ENCODE assay signal across 8 cellular contexts in the genomic region with DNA sequence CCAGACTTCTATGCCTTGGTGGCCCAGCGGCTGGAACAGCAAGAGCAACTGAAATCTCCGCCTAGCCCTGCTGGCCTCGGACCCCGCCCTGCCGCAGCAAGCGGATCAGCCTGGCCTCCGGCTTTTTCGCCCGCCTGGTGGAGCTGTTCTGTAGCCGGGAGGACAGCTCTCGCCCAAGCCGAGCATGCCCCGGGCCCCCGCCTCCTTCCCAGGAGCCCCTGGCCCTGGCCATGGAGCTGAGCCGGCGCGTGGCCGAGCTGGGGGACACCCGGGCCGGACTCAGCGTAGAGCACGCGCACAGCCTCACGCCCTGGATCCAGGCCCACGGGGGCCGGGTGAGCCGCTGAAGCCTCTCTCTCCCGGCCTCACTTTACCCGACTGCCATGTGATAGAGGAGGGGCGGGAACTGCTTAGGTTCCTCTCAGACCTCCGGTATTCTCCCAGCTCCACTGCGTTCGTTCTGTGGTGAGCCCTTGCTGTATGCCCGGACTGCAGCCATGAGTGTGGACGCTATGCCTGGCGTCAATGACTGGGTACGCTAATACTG. TPM values are rescaled to one million over a fixed set of nuclear protein-coding genes. Genes with fewer than 3 reads are reported as not detected.
A peak's percentile ranks its signal among the peaks of the same experiment; 100 is the strongest.
DNase-seq lines count a peak whose midpoint lies in the region; ATAC-seq and TF ChIP-seq lines count a peak whose summit lies in the region.

No MANE protein-coding gene starts in this region.

- no CpG with 5 or more reads among the region's 37 CpGs for WGBS in mesendoderm (ENCODE audit: extremely low coverage, insufficient coverage, low lambda C conversion rate)

- H3K27ac ChIP-seq in mesendoderm (ENCODE audit: low read depth, low read length): no peak overlapping the region

- H3K36me3 ChIP-seq in BJ (ENCODE audit: control insufficient read depth, insufficient read depth, low read length) (no peaks in the 10 kb centered on the region), endocrine pancreas (ENCODE audit: control insufficient read depth, insufficient read depth, low read length) (no peaks in the 10 kb centered on the region), mesendoderm (ENCODE audit: control insufficient read depth, insufficient read depth, low read length) (no peaks in the 10 kb centered on the region)

- H3K18ac ChIP-seq in mesendoderm (ENCODE audit: low read length): no peak overlapping the region

- TF ChIP-seq CTCF in BJ (IDR thresholded peaks at IDR 0.05; ENCODE audit: insufficient read depth, low read depth, low read length): peak; percentile 67

- peak overlapping the region; percentile 41 for H3K4ac ChIP-seq in mesendoderm (ENCODE audit: low read depth, low read length)

- no peaks in the 10 kb centered on the region for H3K79me2 ChIP-seq in mesendoderm (ENCODE audit: control insufficient read depth, insufficient read depth, low read length)

- H3K4me1 ChIP-seq in endocrine pancreas (ENCODE audit: control insufficient read depth, insufficient read depth, low read length): no peaks in the 10 kb centered on the region
- no peaks in the 10 kb centered on the region for H3K4me1 ChIP-seq in mesendoderm (ENCODE audit: control insufficient read depth, low read depth, low read length)

- ATAC-seq in HG03442 (IDR thresholded peaks at IDR 0.05; ENCODE audit: unreplicated experiment) (no peak), HG02938 (IDR thresholded peaks at IDR 0.05; ENCODE audit: unreplicated experiment) (no peak), GM21723 (IDR thresholded peaks at IDR 0.05; ENCODE audit: unreplicated experiment) (no peak)

- DNase-seq in BJ (ENCODE audit: low read depth) (no peak), NCI-H1092 treated with DMSO at 0.1 percent for 48 hours (lab: John Stamatoyannopoulos, UW) (peak; percentile 21), mesendoderm (peak; percentile 87), DMS114 treated with DMSO at 0.1 percent for 48 hours (lab: John Stamatoyannopoulos, UW; ENCODE audit: unreplicated experiment) (no peak)

- no peaks in the 10 kb centered on the region for H3K9me3 ChIP-seq in endocrine pancreas (ENCODE audit: control insufficient read depth, low read length)

- no peak overlapping the region for H2BK120ac ChIP-seq in mesendoderm (ENCODE audit: low read depth, low read length)

- no peak overlapping the region for H2BK15ac ChIP-seq in mesendoderm (replicated peaks; ENCODE audit: low read depth)

- H3K4me3 ChIP-seq in BJ (ENCODE audit: low read depth, low read length): peak overlapping the region; percentile 38
- no peak overlapping the region for H3K4me3 ChIP-seq in endocrine pancreas (ENCODE audit: control insufficient read depth, insufficient read depth, low read length)
- H3K4me3 ChIP-seq in mesendoderm (ENCODE audit: low read length): no peak overlapping the region

- no peak overlapping the region for H2AK5ac ChIP-seq in mesendoderm (ENCODE audit: low read length)

- peak overlapping the region; percentile 39 for H3K56ac ChIP-seq in mesendoderm (ENCODE audit: low read length)

- CTCF ChIA-PET in BJ (lab: Yijun Ruan, JAX): interaction anchor here (0.8 to 1.0 kb wide), 2 partner anchors 11 to 503 kb away, joined by 4 read pairs; no protein-coding TSS in a partner anchor

- no peak overlapping the region for H2BK5ac ChIP-seq in mesendoderm (ENCODE audit: low read length)

- no peak overlapping the region for H4K5ac ChIP-seq in mesendoderm (ENCODE audit: low read length)

- H3K27me3 ChIP-seq in BJ (ENCODE audit: control insufficient read depth, insufficient read depth, low read length): peaks cover 3% of the 10 kb centered on the region; the same call in 1 of the 2 replicates
- H3K27me3 ChIP-seq in endocrine pancreas (ENCODE audit: control insufficient read depth, insufficient read depth, low read length): no peaks in the 10 kb centered on the region
- H3K27me3 ChIP-seq in mesendoderm (ENCODE audit: insufficient read depth, low read length, poor library complexity): no peaks in the 10 kb centered on the region

- POLR2A ChIA-PET in BJ (lab: Charles Lee): no interaction called here

- H3K79me1 ChIP-seq in mesendoderm (ENCODE audit: low read length): no peaks in the 10 kb centered on the region

- H3K23ac ChIP-seq in mesendoderm (ENCODE audit: low read length): no peak overlapping the region

- peak overlapping the region; percentile 49 for H3K9ac ChIP-seq in endocrine pancreas (ENCODE audit: control insufficient read depth, insufficient read depth, low read length)
- peak overlapping the region; percentile 32 for H3K9ac ChIP-seq in mesendoderm (ENCODE audit: low read length)

- no peak overlapping the region for H3K4me2 ChIP-seq in mesendoderm (ENCODE audit: low read length)

- H4K8ac ChIP-seq in mesendoderm (ENCODE audit: low read depth, low read length): no peak overlapping the region

RNA-seq across cellular contexts. Expression of a gene that starts 24.1 kb away (rescaled TPM):
- polyA plus RNA-seq in BJ (2011; rRNA removed): 71.5 and 140 TPM in 2 replicates
- polyA minus RNA-seq in BJ (2011; rRNA and poly(A)+ RNA removed): 52.0 and 54.0 TPM in 2 replicates
- polyA plus RNA-seq in mesendoderm (2013, experiment 1 of 2): 248 TPM
- polyA plus RNA-seq in mesendoderm (2013, experiment 2 of 2): 248 TPM

Comparison
In these comparisons a context has a peak if more than half of its experiments do, and no peak if none do; other contexts are left out.
1. DNase-seq: peak in NCI-H1092 treated with DMSO at 0.1 percent for 48 hours (single experiment) and mesendoderm (single experiment); none in BJ (single experiment) and DMS114 treated with DMSO at 0.1 percent for 48 hours (single experiment).